Comparison of ENCODE assay signal across 18 cellular contexts in the genomic region with DNA sequence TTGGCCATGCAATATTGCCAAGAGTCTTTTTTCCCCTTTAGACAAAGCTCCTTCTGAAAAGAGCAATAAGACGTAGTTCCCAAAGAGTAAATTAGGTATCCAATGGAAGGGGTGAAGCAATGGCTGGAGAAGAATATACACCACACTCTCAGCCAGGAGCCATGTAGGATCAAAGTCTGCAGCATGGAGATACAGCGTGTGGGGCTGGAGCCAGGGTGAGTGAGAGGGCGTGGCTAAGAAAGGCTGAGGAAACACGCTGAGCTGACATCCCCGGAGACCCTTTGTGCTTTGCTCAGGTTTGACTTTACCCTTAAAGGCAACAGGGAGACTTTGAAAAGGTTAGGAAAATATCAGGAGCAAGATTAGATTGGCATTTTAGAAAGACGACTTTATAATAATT.
A peak's percentile ranks its signal among the peaks of the same experiment; 100 is the strongest.
DNase-seq lines count a peak whose midpoint lies in the region; ATAC-seq and TF ChIP-seq lines count a peak whose summit lies in the region.
"Had no signal": no experiment of that assay in that cellular context is flagged by ENCODE, and none has a peak within 500 bp of the region (broad histone marks: within the 10 kb centered on the region; RNA-seq: fewer than 3 reads in every experiment).

No MANE protein-coding gene starts in this region.

- H3K4me1 ChIP-seq in GM23338 (ENCODE audit: insufficient read depth), result no peaks in the 10 kb centered on the region; the same call in 1 of the 2 replicates
- H3K4me1 ChIP-seq in mucosa of descending colon (ENCODE audit: low read depth), result no peaks in the 10 kb centered on the region
- no peaks in the 10 kb centered on the region for H3K4me1 ChIP-seq in PC-9 (replicated peaks; ENCODE audit: insufficient read depth)
- H3K4me1 ChIP-seq: adrenal gland, parathyroid adenoma had no signal

- H3K36me3 ChIP-seq in GM23338 (ENCODE audit: insufficient read depth) (no peaks in the 10 kb centered on the region), mucosa of descending colon (ENCODE audit: low read depth) (no peaks in the 10 kb centered on the region), PC-9 (ENCODE audit: low read depth) (no peaks in the 10 kb centered on the region)
- H3K36me3 ChIP-seq: adrenal gland, lower lobe of right lung had no signal

- ATAC-seq in GM23338 (peak; percentile 99), mucosa of descending colon (peak; percentile 66), HG02852 (IDR thresholded peaks at IDR 0.05; ENCODE audit: unreplicated experiment) (no peak)
- ATAC-seq: activated CD4-positive, CD25-positive, alpha-beta regulatory T cell treated with anti-CD3 and anti-CD28 coated beads, Interleukin-2, amount 50 U/mL, for 24 hours had no signal

- H3K36me3 Mint-ChIP-seq in GM23338 (ENCODE audit: low read depth), result no peaks in the 10 kb centered on the region
- H3K36me3 Mint-ChIP-seq: naive B cell had no signal

- no peak overlapping the region for H2AFZ ChIP-seq in GM23338
- H2AFZ ChIP-seq in PC-9, result no peak overlapping the region
- H2AFZ ChIP-seq: parathyroid adenoma had no signal

- H3K27ac Mint-ChIP-seq in GM23338, result no peak overlapping the region
- H3K27ac Mint-ChIP-seq: naive B cell had no signal

- H3K4me1 Mint-ChIP-seq in GM23338, result no peaks in the 10 kb centered on the region
- H3K4me1 Mint-ChIP-seq: naive B cell had no signal

- no peak overlapping the region for H3K4me3 Mint-ChIP-seq in GM23338
- H3K4me3 Mint-ChIP-seq: naive B cell had no signal

- no peak for TF ChIP-seq POLR2A in erythroblast (IDR thresholded peaks at IDR 0.05; ENCODE audit: low read length)

- intact Hi-C loops in mucosa of descending colon (cut with DNase I, micrococcal nuclease), result no loop called here
- intact Hi-C loops in PC-9 (cut with micrococcal nuclease; ENCODE audit: unreplicated experiment), result no loop called here

- H3K79me2 ChIP-seq in GM23338 (replicated peaks; ENCODE audit: insufficient read depth) (no peaks in the 10 kb centered on the region), PC-9 (ENCODE audit: low read depth) (no peaks in the 10 kb centered on the region)
- H3K79me2 ChIP-seq: parathyroid adenoma had no signal

- no peaks in the 10 kb centered on the region for H3K9me3 ChIP-seq in mucosa of descending colon
- H3K9me3 ChIP-seq in PC-9 (ENCODE audit: insufficient read depth, low read depth), result no peaks in the 10 kb centered on the region
- H3K9me3 ChIP-seq: adrenal gland, lower lobe of right lung had no signal

- no peaks in the 10 kb centered on the region for H3K27me3 Mint-ChIP-seq in GM23338 (ENCODE audit: insufficient read depth, low read depth, poor library complexity)

- DNase-seq in GM23338 (ENCODE audit: low spot score) (peak; percentile 57), NCI-H69 (lab: John Stamatoyannopoulos, UW) (peak; percentile 78), erythroblast (lab: John Stamatoyannopoulos, UW) (peak; percentile 82 to 84), mucosa of descending colon (peak in 2 of 3 donors; percentile 13 to 36), OCI-M2 (lab: John Stamatoyannopoulos, UW; ENCODE audit: unreplicated experiment) (no peak), PC-9 (no peak)
- DNase-seq: activated effector memory CD4-positive, alpha-beta T cell treated with Interleukin-2 at 50 U/mL for 16 hours; adrenal gland; lower lobe of right lung; naive B cell; NCI-H1092 treated with DMSO at 0.1 percent for 48 hours; NCI-H2171; SIG-M5; stimulated activated CD4-positive, alpha-beta T cell treated with anti-CD3 and anti-CD28 coated beads, Interleukin-4, amount 100 ng/mL, for 1 hour; substantia nigra had no signal

- POLR2A ChIA-PET in PC-9 (lab: Charles Lee; ENCODE audit: unreplicated experiment), result no interaction called here

- H3F3A ChIP-seq in GM23338 (replicated peaks; ENCODE audit: low read depth) (no peaks in the 10 kb centered on the region), PC-9 (ENCODE audit: insufficient read depth, low read depth) (no peaks in the 10 kb centered on the region)

- H3K4me3 ChIP-seq in GM23338 (no peak overlapping the region), mucosa of descending colon (no peak overlapping the region), PC-9 (no peak overlapping the region)
- H3K4me3 ChIP-seq: adrenal gland, lower lobe of right lung had no signal

- H3K27ac ChIP-seq in GM23338 (ENCODE audit: low read depth), result no peak overlapping the region
- no peak overlapping the region for H3K27ac ChIP-seq in PC-9
- H3K27ac ChIP-seq: adrenal gland, lower lobe of right lung, parathyroid adenoma had no signal

- no peaks in the 10 kb centered on the region for H3K27me3 ChIP-seq in GM23338 (ENCODE audit: insufficient read depth)
- H3K27me3 ChIP-seq in PC-9 (ENCODE audit: insufficient read depth, low read depth), result no peaks in the 10 kb centered on the region
- H3K27me3 ChIP-seq: adrenal gland had no signal

- H3K9me2 ChIP-seq in GM23338 (ENCODE audit: insufficient read depth), result peaks cover 4% of the 10 kb centered on the region
- H3K9me2 ChIP-seq in PC-9 (ENCODE audit: insufficient read depth), result no peaks in the 10 kb centered on the region; the same call in 1 of the 2 replicates

- H4K20me1 ChIP-seq in GM23338 (replicated peaks; ENCODE audit: insufficient read depth) (no peaks in the 10 kb centered on the region), PC-9 (ENCODE audit: insufficient read depth) (no peaks in the 10 kb centered on the region)

- BruUV-seq in PC-9 (replicated peaks; lab: Mats Ljungman, UMichigan), result no TSS peak

- H3K4me2 ChIP-seq in GM23338 (no peak overlapping the region), PC-9 (no peak overlapping the region)

- TF ChIP-seq CTCF in GM23338 (conservative IDR thresholded peaks at IDR 0.05; ENCODE audit: low read depth in 2 of 2) (no peak), mucosa of descending colon (IDR thresholded peaks at IDR 0.05) (no peak), PC-9 (conservative IDR thresholded peaks at IDR 0.05) (no peak)

- H3K9me3 Mint-ChIP-seq in GM23338, result no peaks in the 10 kb centered on the region

- CTCF ChIA-PET in PC-9 (lab: Charles Lee), result no interaction called here

TF ChIP-seq in GM23338, 12 proteins besides CTCF, POLR2A, EP300 and RAD21 (continues in another document):
- no peak for TF ChIP-seq EZH2 (IDR thresholded peaks at IDR 0.05; ENCODE audit: low read depth, unreplicated experiment)
- no peak for TF ChIP-seq ZNF114 (CRISPR knock-in tag; IDR thresholded peaks at IDR 0.05)
- no peak for TF ChIP-seq NANOG (IDR thresholded peaks at IDR 0.05; ENCODE audit: borderline replicate concordance)
- TF ChIP-seq POLR2AphosphoS5 (IDR thresholded peaks at IDR 0.05; ENCODE audit: low read depth), result no peak
- TF ChIP-seq EZH2phosphoT487 (IDR thresholded peaks at IDR 0.05; ENCODE audit: unreplicated experiment), result no peak
- TF ChIP-seq, protein P1, sequence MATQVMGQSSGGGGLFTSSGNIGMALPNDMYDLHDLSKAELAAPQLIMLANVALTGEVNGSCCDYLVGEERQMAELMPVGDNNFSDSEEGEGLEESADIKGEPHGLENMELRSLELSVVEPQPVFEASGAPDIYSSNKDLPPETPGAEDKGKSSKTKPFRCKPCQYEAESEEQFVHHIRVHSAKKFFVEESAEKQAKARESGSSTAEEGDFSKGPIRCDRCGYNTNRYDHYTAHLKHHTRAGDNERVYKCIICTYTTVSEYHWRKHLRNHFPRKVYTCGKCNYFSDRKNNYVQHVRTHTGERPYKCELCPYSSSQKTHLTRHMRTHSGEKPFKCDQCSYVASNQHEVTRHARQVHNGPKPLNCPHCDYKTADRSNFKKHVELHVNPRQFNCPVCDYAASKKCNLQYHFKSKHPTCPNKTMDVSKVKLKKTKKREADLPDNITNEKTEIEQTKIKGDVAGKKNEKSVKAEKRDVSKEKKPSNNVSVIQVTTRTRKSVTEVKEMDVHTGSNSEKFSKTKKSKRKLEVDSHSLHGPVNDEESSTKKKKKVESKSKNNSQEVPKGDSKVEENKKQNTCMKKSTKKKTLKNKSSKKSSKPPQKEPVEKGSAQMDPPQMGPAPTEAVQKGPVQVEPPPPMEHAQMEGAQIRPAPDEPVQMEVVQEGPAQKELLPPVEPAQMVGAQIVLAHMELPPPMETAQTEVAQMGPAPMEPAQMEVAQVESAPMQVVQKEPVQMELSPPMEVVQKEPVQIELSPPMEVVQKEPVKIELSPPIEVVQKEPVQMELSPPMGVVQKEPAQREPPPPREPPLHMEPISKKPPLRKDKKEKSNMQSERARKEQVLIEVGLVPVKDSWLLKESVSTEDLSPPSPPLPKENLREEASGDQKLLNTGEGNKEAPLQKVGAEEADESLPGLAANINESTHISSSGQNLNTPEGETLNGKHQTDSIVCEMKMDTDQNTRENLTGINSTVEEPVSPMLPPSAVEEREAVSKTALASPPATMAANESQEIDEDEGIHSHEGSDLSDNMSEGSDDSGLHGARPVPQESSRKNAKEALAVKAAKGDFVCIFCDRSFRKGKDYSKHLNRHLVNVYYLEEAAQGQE (IDR thresholded peaks at IDR 0.05; ENCODE audit: unreplicated experiment), result no peak
- TF ChIP-seq, protein P2, sequence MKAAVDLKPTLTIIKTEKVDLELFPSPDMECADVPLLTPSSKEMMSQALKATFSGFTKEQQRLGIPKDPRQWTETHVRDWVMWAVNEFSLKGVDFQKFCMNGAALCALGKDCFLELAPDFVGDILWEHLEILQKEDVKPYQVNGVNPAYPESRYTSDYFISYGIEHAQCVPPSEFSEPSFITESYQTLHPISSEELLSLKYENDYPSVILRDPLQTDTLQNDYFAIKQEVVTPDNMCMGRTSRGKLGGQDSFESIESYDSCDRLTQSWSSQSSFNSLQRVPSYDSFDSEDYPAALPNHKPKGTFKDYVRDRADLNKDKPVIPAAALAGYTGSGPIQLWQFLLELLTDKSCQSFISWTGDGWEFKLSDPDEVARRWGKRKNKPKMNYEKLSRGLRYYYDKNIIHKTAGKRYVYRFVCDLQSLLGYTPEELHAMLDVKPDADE (IDR thresholded peaks at IDR 0.05), result no peak

Comparison
In these comparisons a context has a peak if more than half of its experiments do, and no peak if none do; other contexts are left out.
1. DNase-seq: peak in GM23338 (single experiment), NCI-H69 (single experiment), erythroblast (2 of 2) and mucosa of descending colon (2 of 3); none in OCI-M2 (single experiment) and PC-9 (0 of 2).